11 cellular contexts compared by ENCODE assay signal in the genomic region with DNA sequence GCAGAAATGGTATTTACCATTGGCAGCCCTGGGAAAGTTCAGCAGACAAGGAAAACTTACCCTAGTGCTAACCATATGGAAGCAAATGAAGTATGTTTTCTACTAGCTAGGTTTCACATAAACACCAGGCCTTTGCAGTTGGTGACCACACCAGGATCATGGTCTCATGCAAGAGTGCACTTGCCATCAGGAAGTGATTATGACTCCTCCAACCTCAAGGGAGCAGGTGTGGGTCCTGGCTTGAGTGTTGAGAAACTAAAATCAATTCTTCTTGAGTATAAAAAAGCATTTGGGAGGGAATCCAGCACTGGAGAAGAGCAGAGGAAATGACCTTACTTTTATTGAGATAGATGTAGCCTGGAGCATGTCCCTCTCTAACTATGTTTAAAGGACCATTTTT. TPM values are rescaled to one million over a fixed set of nuclear protein-coding genes. Genes with fewer than 3 reads are reported as not detected.
DNase-seq lines count a peak whose midpoint lies in the region; ATAC-seq and TF ChIP-seq lines count a peak whose summit lies in the region.
"Had no signal": no experiment of that assay in that cellular context is flagged by ENCODE, and none has a peak within 500 bp of the region (broad histone marks: within the 10 kb centered on the region; RNA-seq: fewer than 3 reads in every experiment).

No MANE protein-coding gene starts in this region.

- H3K27ac ChIP-seq in OCI-LY3 (ENCODE audit: low read length), result no peak overlapping the region
- no peak overlapping the region for H3K27ac ChIP-seq in brain microvascular endothelial cell
- no peak overlapping the region for H3K27ac ChIP-seq in hepatocyte
- H3K27ac ChIP-seq: ovary had no signal

- no peak overlapping the region for H2AFZ ChIP-seq in OCI-LY3 (ENCODE audit: low read depth, low read length)
- H2AFZ ChIP-seq in hepatocyte, result no peak overlapping the region

- H3K27me3 ChIP-seq in GM06990 (replicated peaks; ENCODE audit: control insufficient read depth, insufficient read depth, low read length), result no peaks in the 10 kb centered on the region
- no peaks in the 10 kb centered on the region for H3K27me3 ChIP-seq in OCI-LY3 (ENCODE audit: low read depth, low read length)
- no peaks in the 10 kb centered on the region for H3K27me3 ChIP-seq in brain microvascular endothelial cell (replicated peaks)
- peaks cover under 1% of the 10 kb centered on the region; the same call in 1 of the 2 replicates for H3K27me3 ChIP-seq in HAP-1 (ENCODE audit: low read depth)
- H3K27me3 ChIP-seq in hepatocyte, result no peaks in the 10 kb centered on the region

- DNase-seq in GM06990 (ENCODE audit: extremely low read depth, insufficient read length), result peak; percentile 80
- no peak for DNase-seq in GF-D8 (lab: John Stamatoyannopoulos, UW)
- DNase-seq in brain microvascular endothelial cell, result no peak
- no peak for DNase-seq in HAP-1 (ENCODE audit: low spot score in 2 of 2)
- no peak for DNase-seq in hepatocyte (ENCODE audit: low spot score)
- DNase-seq: activated CD4-positive, alpha-beta T cell treated with anti-CD3 and anti-CD28 coated beads for 48 hours; central memory CD4-positive, alpha-beta T cell; ovary had no signal

- no peaks in the 10 kb centered on the region; the same call in 1 of the 2 replicates for H3K9me3 ChIP-seq in OCI-LY3 (ENCODE audit: insufficient read depth, low read length)
- H3K9me3 ChIP-seq in HAP-1, result no peaks in the 10 kb centered on the region
- H3K9me3 ChIP-seq in hepatocyte (ENCODE audit: low read depth), result no peaks in the 10 kb centered on the region
- H3K9me3 ChIP-seq: ovary had no signal

- H3K4me2 ChIP-seq in OCI-LY3 (ENCODE audit: low read length), result peak overlapping the region; percentile 5
- no peak overlapping the region for H3K4me2 ChIP-seq in hepatocyte

- H3K4me1 ChIP-seq in OCI-LY3 (ENCODE audit: low read length), result peaks cover 32% of the 10 kb centered on the region
- H3K4me1 ChIP-seq in HAP-1, result no peaks in the 10 kb centered on the region
- H3K4me1 ChIP-seq in hepatocyte (ENCODE audit: insufficient read depth), result no peaks in the 10 kb centered on the region

- no peak overlapping the region for H3K9ac ChIP-seq in OCI-LY3 (ENCODE audit: low read length)

- in situ Hi-C loops in brain microvascular endothelial cell (cut with HindIII; ENCODE audit: low pct_ligation_motif_present, low sequenced_read_pairs), result no loop called here
- in situ Hi-C loops in HAP-1 (cut with MboI; ENCODE audit: low sequenced_read_pairs), result no loop called here

- no peak overlapping the region for H3K4me3 ChIP-seq in GM06990 (replicated peaks; ENCODE audit: low read depth, low read length)
- no peak overlapping the region for H3K4me3 ChIP-seq in OCI-LY3 (ENCODE audit: low read length)
- no peak overlapping the region for H3K4me3 ChIP-seq in brain microvascular endothelial cell (ENCODE audit: low read depth, low read length)
- H3K4me3 ChIP-seq in HAP-1, result no peak overlapping the region
- H3K4me3 ChIP-seq in hepatocyte, result no peak overlapping the region
- H3K4me3 ChIP-seq: ovary had no signal

- TF ChIP-seq CTCF in GM06990 (IDR thresholded peaks at IDR 0.05; ENCODE audit: insufficient read depth, low read length, poor library complexity, severe bottlenecking) (peak; percentile 5), OCI-LY3 (IDR thresholded peaks at IDR 0.05; ENCODE audit: low read depth, low read length) (no peak), brain microvascular endothelial cell (IDR thresholded peaks at IDR 0.05; ENCODE audit: low read depth, low read length, missing control alignments) (no peak), hepatocyte (IDR thresholded peaks at IDR 0.05; ENCODE audit: poor library complexity) (no peak)

- H3K36me3 ChIP-seq in GM06990 (ENCODE audit: control insufficient read depth, insufficient read depth, low read length), result no peaks in the 10 kb centered on the region
- no peaks in the 10 kb centered on the region for H3K36me3 ChIP-seq in OCI-LY3 (replicated peaks; ENCODE audit: low read depth, low read length)
- no peaks in the 10 kb centered on the region for H3K36me3 ChIP-seq in brain microvascular endothelial cell (replicated peaks)
- H3K36me3 ChIP-seq in HAP-1 (replicated peaks), result no peaks in the 10 kb centered on the region
- H3K36me3 ChIP-seq in hepatocyte (replicated peaks; ENCODE audit: insufficient read depth, low read depth), result no peaks in the 10 kb centered on the region
- H3K36me3 ChIP-seq: ovary had no signal

- ATAC-seq in GM19438 (IDR thresholded peaks at IDR 0.05; ENCODE audit: low read depth, unreplicated experiment), result peak; percentile 95
- peak; percentile 95 for ATAC-seq in HG03025 (IDR thresholded peaks at IDR 0.05; ENCODE audit: low FRiP score, unreplicated experiment)

- no peaks in the 10 kb centered on the region for H3K9me2 ChIP-seq in hepatocyte (replicated peaks; ENCODE audit: insufficient read depth)

- H3K79me2 ChIP-seq in OCI-LY3 (ENCODE audit: low read length) (no peaks in the 10 kb centered on the region), hepatocyte (no peaks in the 10 kb centered on the region)

- H4K20me1 ChIP-seq in OCI-LY3 (ENCODE audit: insufficient read depth, low read length), result no peaks in the 10 kb centered on the region
- no peaks in the 10 kb centered on the region for H4K20me1 ChIP-seq in hepatocyte (ENCODE audit: insufficient read depth, poor library complexity, severe bottlenecking)

RNA-seq across cellular contexts. Expression of a gene that starts 56.8 kb away (rescaled TPM):
- 55.7 and 56.9 TPM in 2 replicates for total RNA-seq in hepatocyte
- polyA plus RNA-seq in hepatocyte, result 44.3 and 52.1 TPM in 2 replicates
